In genomic region chr17:76493505-76494167, GRCh38 we compare ENCODE assay signal across 9 cellular contexts. TPM values are rescaled to one million over a fixed set of nuclear protein-coding genes. Genes with fewer than 3 reads are reported as not detected.
DNase-seq lines count a peak whose midpoint lies in the region; ATAC-seq and TF ChIP-seq lines count a peak whose summit lies in the region.
"Had no signal": no experiment of that assay in that cellular context is flagged by ENCODE, and none has a peak within 500 bp of the region (broad histone marks: within the 10 kb centered on the region; RNA-seq: fewer than 3 reads in every experiment).

No MANE protein-coding gene starts in this region.

- peak overlapping the region; percentile 64 for H3K27ac ChIP-seq in CD4-positive, alpha-beta memory T cell (ENCODE audit: low read depth, low read length)

- no peaks in the 10 kb centered on the region for H3K36me3 ChIP-seq in CD4-positive, alpha-beta memory T cell (ENCODE audit: insufficient read depth, low read length)

- H3K9me3 Mint-ChIP-seq in CD4-positive, alpha-beta memory T cell, result no peaks in the 10 kb centered on the region
- H3K9me3 Mint-ChIP-seq in activated naive CD8-positive, alpha-beta T cell treated with anti-CD3 and anti-CD28 coated beads, Interleukin-2, amount 50 U/mL, for 24 hours, result no peaks in the 10 kb centered on the region
- H3K9me3 Mint-ChIP-seq in naive B cell, result no peaks in the 10 kb centered on the region

- peaks cover 17 to 69% (median 46%) of the 10 kb centered on the region in 4 donors for H3K4me1 Mint-ChIP-seq in CD4-positive, alpha-beta memory T cell
- peaks cover 68% of the 10 kb centered on the region for H3K4me1 Mint-ChIP-seq in activated naive CD8-positive, alpha-beta T cell treated with anti-CD3 and anti-CD28 coated beads, Interleukin-2, amount 50 U/mL, for 24 hours
- H3K4me1 Mint-ChIP-seq in naive B cell, result peaks cover 70 to 100% (median 93%) of the 10 kb centered on the region in 3 donors

- peak overlapping the region; percentile 34 to 46 for H3K4me3 ChIP-seq in CD4-positive, alpha-beta memory T cell (ENCODE audit: low read length in 2 of 2)
- H3K4me3 ChIP-seq: K562 had no signal

- intact Hi-C loops in CD4-positive, alpha-beta memory T cell (cut with micrococcal nuclease), result no loop called here

- H3K4me3 Mint-ChIP-seq in CD4-positive, alpha-beta memory T cell, result peak overlapping the region; percentile 70 to 87 (median 84)
- H3K4me3 Mint-ChIP-seq in activated naive CD8-positive, alpha-beta T cell treated with anti-CD3 and anti-CD28 coated beads, Interleukin-2, amount 50 U/mL, for 24 hours, result peak overlapping the region; percentile 73
- H3K4me3 Mint-ChIP-seq in naive B cell, result peak overlapping the region; percentile 81 to 96 (median 91)

- CTCF ChIA-PET in CD4-positive, alpha-beta memory T cell (lab: Charles Lee; ENCODE audit: partially characterized antibody), result interaction anchor here (0.6 to 3.0 kb wide), 13 partner anchors 8 to 488 kb away, joined by 3 to 23 read pairs (median 4); partner anchors contain the start of genes AANAT, RHBDF2 and SPHK1

- peak overlapping the region; percentile 74 to 97 (median 94) for H3K27ac Mint-ChIP-seq in CD4-positive, alpha-beta memory T cell
- H3K27ac Mint-ChIP-seq in activated naive CD8-positive, alpha-beta T cell treated with anti-CD3 and anti-CD28 coated beads, Interleukin-2, amount 50 U/mL, for 24 hours, result peak overlapping the region; percentile 93
- H3K27ac Mint-ChIP-seq in naive B cell, result peak overlapping the region; percentile 93 to 99 (median 96)

- POLR2A ChIA-PET in CD4-positive, alpha-beta memory T cell (lab: Charles Lee; ENCODE audit: partially characterized antibody), result interaction anchor here (0.6 to 4.8 kb wide), 15 partner anchors 8 to 178 kb away, joined by 3 to 45 read pairs (median 3); partner anchors contain the start of genes PRPSAP1, RHBDF2 and UBE2O

- no peaks in the 10 kb centered on the region for H3K27me3 ChIP-seq in CD4-positive, alpha-beta memory T cell (ENCODE audit: insufficient read depth, low read length)

- peak; percentile 25 to 52 (median 43) for DNase-seq in CD4-positive, alpha-beta memory T cell
- no peak for DNase-seq in activated naive CD8-positive, alpha-beta T cell treated with anti-CD3 and anti-CD28 coated beads, Interleukin-2, amount 50 U/mL, for 24 hours
- DNase-seq in naive B cell (no peak), NCI-H2029 (lab: John Stamatoyannopoulos, UW) (no peak), NCI-H69 (lab: John Stamatoyannopoulos, UW) (no peak), GF-D8 (lab: John Stamatoyannopoulos, UW) (no peak)

- no peaks in the 10 kb centered on the region for H3K27me3 Mint-ChIP-seq in CD4-positive, alpha-beta memory T cell
- no peaks in the 10 kb centered on the region for H3K27me3 Mint-ChIP-seq in activated naive CD8-positive, alpha-beta T cell treated with anti-CD3 and anti-CD28 coated beads, Interleukin-2, amount 50 U/mL, for 24 hours
- no peaks in the 10 kb centered on the region for H3K27me3 Mint-ChIP-seq in naive B cell

- TF ChIP-seq POLR2A in GM18505 (IDR thresholded peaks at IDR 0.05; ENCODE audit: borderline replicate concordance, extremely low read depth, insufficient read depth, insufficient read length), result no peak

- ATAC-seq in HG03045 (IDR thresholded peaks at IDR 0.05; ENCODE audit: unreplicated experiment) (peak; percentile 11), naive B cell (ENCODE audit: low read depth in 2 of 2) (peak; percentile 11 to 19), GM18505 (IDR thresholded peaks at IDR 0.05; ENCODE audit: unreplicated experiment) (no peak)
- peak; percentile 1 for ATAC-seq in activated naive CD8-positive, alpha-beta T cell treated with anti-CD3 and anti-CD28 coated beads, Interleukin-2, amount 50 U/mL, for 24 hours
- ATAC-seq: K562 had no signal

- peaks cover 52% of the 10 kb centered on the region for H3K4me1 ChIP-seq in CD4-positive, alpha-beta memory T cell (ENCODE audit: insufficient read depth, low read length)

- H3K36me3 Mint-ChIP-seq in CD4-positive, alpha-beta memory T cell, result peaks cover 0 to 5% of the 10 kb centered on the region in 2 donors
- H3K36me3 Mint-ChIP-seq in activated naive CD8-positive, alpha-beta T cell treated with anti-CD3 and anti-CD28 coated beads, Interleukin-2, amount 50 U/mL, for 24 hours (ENCODE audit: low read depth), result peaks cover 2% of the 10 kb centered on the region
- no peaks in the 10 kb centered on the region for H3K36me3 Mint-ChIP-seq in naive B cell

- H3K9me3 ChIP-seq in CD4-positive, alpha-beta memory T cell (ENCODE audit: control insufficient read depth in 1 of 2, low read length in 2 of 2), result no peaks in the 10 kb centered on the region

RNA-seq across cellular contexts. Expression of gene RHBDF2, which starts 7.6 kb away (rescaled TPM):
- 10 to 100 TPM; 50.0 to 62.2 TPM for total RNA-seq in CD4-positive, alpha-beta memory T cell
- 10 to 100 TPM in 1 of 2 donors, 1 to 10 TPM in 1; 5.4 to 15.2 TPM for polyA plus RNA-seq in CD4-positive, alpha-beta memory T cell
- 100 to 1,000 TPM in 1 of 6 donors, 10 to 100 TPM in 5; 44.0 to 148 (median 51.7) TPM for polyA plus RNA-seq in naive B cell (ENCODE audit: low read depth in 6 of 6)

RNA-seq across cellular contexts. Expression of gene AANAT, which starts 26.2 kb away (rescaled TPM):
- not detected for total RNA-seq in CD4-positive, alpha-beta memory T cell
- not detected for polyA plus RNA-seq in CD4-positive, alpha-beta memory T cell
- 1 to 10 TPM in 1 of 6 donors, under 1 TPM in 2, not detected in 3; 0.24 to 1.2 (median 0.43) TPM for polyA plus RNA-seq in naive B cell (ENCODE audit: low read depth in 6 of 6)
- total RNA-seq: K562 had no signal
- polyA plus RNA-seq: K562 had no signal

RNA-seq across cellular contexts. Expression of gene UBE2O, which starts 40.7 kb away (rescaled TPM):
- total RNA-seq in CD4-positive, alpha-beta memory T cell, result 10 to 100 TPM; 42.5 to 43.7 TPM
- 10 to 100 TPM in 1 of 2 donors, 1 to 10 TPM in 1; 4.5 to 14.6 TPM for polyA plus RNA-seq in CD4-positive, alpha-beta memory T cell
- polyA plus RNA-seq in naive B cell (ENCODE audit: low read depth in 6 of 6), result 10 to 100 TPM; 11.0 to 26.0 (median 16.4) TPM

RNA-seq across cellular contexts. Expression of gene CYGB, which starts 43.9 kb away (rescaled TPM):
- total RNA-seq in CD4-positive, alpha-beta memory T cell, result not detected
- not detected for polyA plus RNA-seq in CD4-positive, alpha-beta memory T cell
- 1 to 10 TPM in 2 of 6 donors, under 1 TPM in 4; 0.21 to 2.4 (median 0.79) TPM for polyA plus RNA-seq in naive B cell (ENCODE audit: low read depth in 6 of 6)

RNA-seq across cellular contexts. Expression of gene PRCD, which starts 46.2 kb away (rescaled TPM):
- total RNA-seq in CD4-positive, alpha-beta memory T cell, result not detected
- polyA plus RNA-seq in CD4-positive, alpha-beta memory T cell, result not detected
- polyA plus RNA-seq in naive B cell (ENCODE audit: low read depth in 6 of 6), result 10 to 100 TPM; 21.6 to 54.4 (median 34.3) TPM
- total RNA-seq: K562 had no signal

Comparison
In these comparisons a context has a peak if more than half of its experiments do, and no peak if none do; other contexts are left out.
1. DNase-seq: peak in CD4-positive, alpha-beta memory T cell (5 of 5); none in activated naive CD8-positive, alpha-beta T cell treated with anti-CD3 and anti-CD28 coated beads, Interleukin-2, amount 50 U/mL, for 24 hours (single experiment), naive B cell (single experiment), NCI-H2029 (single experiment), NCI-H69 (single experiment) and GF-D8 (single experiment).
2. Peak in every context shown above with its lines, with median percentiles within 50 percentile points of each other: H3K27ac Mint-ChIP-seq and H3K4me3 Mint-ChIP-seq.